In the genomic region with DNA sequence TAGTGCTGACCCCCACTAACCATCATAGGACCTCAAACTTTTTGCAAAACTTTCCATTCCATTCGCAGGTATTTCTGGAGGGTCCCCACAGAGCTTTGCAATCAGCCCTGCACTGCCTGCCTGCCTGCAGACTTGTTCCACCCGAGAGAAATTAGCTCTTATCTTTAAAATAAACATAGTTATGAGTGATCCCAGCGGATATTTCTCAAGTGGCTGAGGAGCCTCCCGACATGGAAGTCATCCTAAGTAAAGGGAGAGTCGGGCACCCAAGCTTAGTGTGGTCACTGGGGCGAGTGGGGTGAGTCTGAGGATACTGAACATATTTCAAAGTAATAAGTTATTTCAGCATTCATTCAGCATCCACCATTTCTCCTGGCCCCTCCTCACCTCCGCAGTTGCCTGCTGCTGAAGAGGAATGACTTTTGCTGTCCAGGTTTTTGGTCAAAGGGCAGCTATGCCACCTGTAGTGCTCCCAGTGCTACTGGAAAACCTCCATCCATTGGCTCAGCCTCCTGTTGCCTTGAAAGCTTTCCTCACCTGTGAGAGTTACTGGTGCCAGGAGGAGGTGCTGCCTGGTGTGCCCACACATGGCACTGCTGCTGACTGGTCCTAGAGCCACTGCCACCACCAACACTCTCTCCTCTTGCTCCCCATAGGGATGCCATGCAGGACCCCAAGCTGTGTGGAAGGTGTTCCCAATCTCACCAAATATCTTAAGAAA, we compare ENCODE assay signal across 33 cellular contexts.
"Had no signal": no experiment of that assay in that cellular context is flagged by ENCODE, and none has a peak within 500 bp of the region (broad histone marks: within the 10 kb centered on the region; RNA-seq: fewer than 3 reads in every experiment).

No MANE protein-coding gene starts in this region.

- H3K36me3 ChIP-seq: adrenal gland, ascending aorta, colonic mucosa, WERI-Rb-1 had no signal

- ATAC-seq: activated CD4-positive, CD25-positive, alpha-beta regulatory T cell treated with anti-CD3 and anti-CD28 coated beads, Interleukin-2, amount 50 U/mL, for 24 hours; activated CD8-positive, alpha-beta memory T cell treated with anti-CD3 and anti-CD28 coated beads, Interleukin-2, amount 10 ng/mL, durations not matched to agents 7 days and 5 days; activated CD8-positive, alpha-beta T cell treated with anti-CD3 and anti-CD28 coated beads, Interleukin-2, amount 10 ng/mL, durations not matched to agents 7 days and 5 days; activated naive CD8-positive, alpha-beta T cell treated with anti-CD3 and anti-CD28 coated beads, Interleukin-2, amount 50 U/mL, for 24 hours; esophagus mucosa; T-helper 17 cell had no signal

- H3K9me3 Mint-ChIP-seq: activated B cell treated with CpG ODN at 0.5 μM for 24 hours; activated CD4-positive, alpha-beta memory T cell treated with anti-CD3 and anti-CD28 coated beads for 36 hours; activated CD4-positive, alpha-beta T cell treated with anti-CD3 and anti-CD28 coated beads, Interleukin-2, amount 10 ng/mL, durations not matched to agents 24 days and 14 days; activated naive CD4-positive, alpha-beta T cell treated with anti-CD3 and anti-CD28 coated beads for 36 hours; activated naive CD4-positive, alpha-beta T cell treated with anti-CD3 and anti-CD28 coated beads, Interleukin-2, amount 50 U/mL, for 24 hours; activated naive CD8-positive, alpha-beta T cell treated with anti-CD3 and anti-CD28 coated beads for 36 hours; activated naive CD8-positive, alpha-beta T cell treated with anti-CD3 and anti-CD28 coated beads, Interleukin-2, amount 50 U/mL, for 24 hours; activated T-helper 1 cell treated with anti-CD3 and anti-CD28 coated beads, Interleukin-12 subunit alpha, Interleukin-12 subunit beta, Interleukin-2, Interleukin-4 antibody, amounts not matched to agents 30 ng/mL and 10 ng/mL and 1 ng/mL, durations not matched to agents 14 hours and 24 hours and 36 hours; activated T-helper 2 cell treated with anti-CD3 and anti-CD28 coated beads, Interferon-gamma antibody, Interleukin-2, Interleukin-4, amounts not matched to agents 10 μg/mL and 5 μg/mL and 100 μg/mL, durations not matched to agents 14 hours and 24 hours and 36 hours; T-helper 2 cell treated with Interferon-gamma antibody and Interleukin-4, amounts not matched to agents 5 μg/mL and 100 μg/mL, for 36 hours had no signal

- H3K27ac Mint-ChIP-seq: activated B cell treated with CpG ODN at 0.5 μM for 24 hours; activated CD4-positive, alpha-beta memory T cell treated with anti-CD3 and anti-CD28 coated beads for 36 hours; activated CD4-positive, alpha-beta T cell treated with anti-CD3 and anti-CD28 coated beads, Interleukin-2, amount 10 ng/mL, durations not matched to agents 24 days and 14 days; activated CD8-positive, alpha-beta memory T cell treated with anti-CD3 and anti-CD28 coated beads, Interleukin-2, amount 10 ng/mL, durations not matched to agents 7 days and 5 days; activated CD8-positive, alpha-beta T cell treated with anti-CD3 and anti-CD28 coated beads, Interleukin-2, amount 10 ng/mL, durations not matched to agents 7 days and 5 days; activated naive CD4-positive, alpha-beta T cell treated with anti-CD3 and anti-CD28 coated beads for 36 hours; activated naive CD4-positive, alpha-beta T cell treated with anti-CD3 and anti-CD28 coated beads, Interleukin-2, amount 50 U/mL, for 24 hours; activated naive CD8-positive, alpha-beta T cell treated with anti-CD3 and anti-CD28 coated beads for 36 hours; activated naive CD8-positive, alpha-beta T cell treated with anti-CD3 and anti-CD28 coated beads, Interleukin-2, amount 50 U/mL, for 24 hours; activated T-helper 1 cell treated with anti-CD3 and anti-CD28 coated beads, Interleukin-12 subunit alpha, Interleukin-12 subunit beta, Interleukin-2, Interleukin-4 antibody, amounts not matched to agents 30 ng/mL and 10 ng/mL and 1 ng/mL, durations not matched to agents 14 hours and 24 hours and 36 hours; activated T-helper 2 cell treated with anti-CD3 and anti-CD28 coated beads, Interferon-gamma antibody, Interleukin-2, Interleukin-4, amounts not matched to agents 10 μg/mL and 5 μg/mL and 100 μg/mL, durations not matched to agents 14 hours and 24 hours and 36 hours; dendritic cell treated with granulocyte-macrophage colony-stimulating factor and Interleukin-4, amounts not matched to agents 40 ng/mL and 50 ng/mL, for 4 days; endodermal cell; T-helper 17 cell; T-helper 2 cell treated with Interferon-gamma antibody and Interleukin-4, amounts not matched to agents 5 μg/mL and 100 μg/mL, for 36 hours had no signal

- H3K36me3 Mint-ChIP-seq: activated CD4-positive, alpha-beta memory T cell treated with anti-CD3 and anti-CD28 coated beads for 36 hours; activated CD8-positive, alpha-beta memory T cell treated with anti-CD3 and anti-CD28 coated beads, Interleukin-2, amount 10 ng/mL, durations not matched to agents 7 days and 5 days; activated naive CD4-positive, alpha-beta T cell treated with anti-CD3 and anti-CD28 coated beads, Interleukin-2, amount 50 U/mL, for 24 hours; activated naive CD8-positive, alpha-beta T cell treated with anti-CD3 and anti-CD28 coated beads for 36 hours had no signal

- DNase-seq: activated B cell treated with CpG ODN at 0.5 μM for 24 hours; activated CD4-positive, alpha-beta memory T cell treated with anti-CD3 and anti-CD28 coated beads for 36 hours; activated CD4-positive, alpha-beta T cell treated with anti-CD3 and anti-CD28 coated beads, Interleukin-2, amount 10 ng/mL, durations not matched to agents 24 days and 14 days; activated CD8-positive, alpha-beta memory T cell treated with anti-CD3 and anti-CD28 coated beads, Interleukin-2, amount 10 ng/mL, durations not matched to agents 7 days and 5 days; activated CD8-positive, alpha-beta memory T cell treated with anti-CD3 and anti-CD28 coated beads, Interleukin-2, amount 50 U/mL, for 4 hours; activated CD8-positive, alpha-beta T cell treated with anti-CD3 and anti-CD28 coated beads, Interleukin-2, amount 10 ng/mL, durations not matched to agents 7 days and 5 days; activated effector memory CD4-positive, alpha-beta T cell treated with anti-CD3 and anti-CD28 coated beads, Interleukin-2, amount 50 U/mL, for 16 hours; activated naive CD4-positive, alpha-beta T cell treated with anti-CD3 and anti-CD28 coated beads for 36 hours; activated naive CD8-positive, alpha-beta T cell treated with anti-CD3 and anti-CD28 coated beads for 36 hours; activated naive CD8-positive, alpha-beta T cell treated with anti-CD3 and anti-CD28 coated beads, Interleukin-2, amount 50 U/mL, for 24 hours; activated T-cell treated with anti-CD3 and anti-CD28 coated beads, Interleukin-2, amount 50 U/mL, for 1 hour; activated T-cell treated with anti-CD3 and anti-CD28 coated beads, Interleukin-2, amount 50 U/mL, for 48 hours; adrenal gland; caudate nucleus; colonic mucosa; dorsolateral prefrontal cortex; effector memory CD4-positive, alpha-beta T cell; endodermal cell; foreskin fibroblast; head of caudate nucleus; hippocampal formation; T-helper 1 cell; T-helper 17 cell; T1000; WERI-Rb-1 had no signal

- H3K9me3 ChIP-seq: adrenal gland, ascending aorta, colonic mucosa had no signal

- H3K27ac ChIP-seq: adrenal gland, ascending aorta, colonic mucosa, dorsolateral prefrontal cortex, WERI-Rb-1 had no signal

- H3K27me3 Mint-ChIP-seq: activated naive CD4-positive, alpha-beta T cell treated with anti-CD3 and anti-CD28 coated beads, Interleukin-2, amount 50 U/mL, for 24 hours; activated naive CD8-positive, alpha-beta T cell treated with anti-CD3 and anti-CD28 coated beads for 36 hours had no signal

- H3K4me3 ChIP-seq: adrenal gland, ascending aorta, colonic mucosa, dorsolateral prefrontal cortex had no signal

- H3K4me3 Mint-ChIP-seq: activated B cell treated with CpG ODN at 0.5 μM for 24 hours; activated CD4-positive, alpha-beta memory T cell treated with anti-CD3 and anti-CD28 coated beads for 36 hours; activated CD4-positive, alpha-beta T cell treated with anti-CD3 and anti-CD28 coated beads, Interleukin-2, amount 10 ng/mL, durations not matched to agents 24 days and 14 days; activated CD8-positive, alpha-beta memory T cell treated with anti-CD3 and anti-CD28 coated beads, Interleukin-2, amount 10 ng/mL, durations not matched to agents 7 days and 5 days; activated CD8-positive, alpha-beta T cell treated with anti-CD3 and anti-CD28 coated beads, Interleukin-2, amount 10 ng/mL, durations not matched to agents 7 days and 5 days; activated naive CD4-positive, alpha-beta T cell treated with anti-CD3 and anti-CD28 coated beads for 36 hours; activated naive CD4-positive, alpha-beta T cell treated with anti-CD3 and anti-CD28 coated beads, Interleukin-2, amount 50 U/mL, for 24 hours; activated naive CD8-positive, alpha-beta T cell treated with anti-CD3 and anti-CD28 coated beads for 36 hours; activated naive CD8-positive, alpha-beta T cell treated with anti-CD3 and anti-CD28 coated beads, Interleukin-2, amount 50 U/mL, for 24 hours; activated T-helper 1 cell treated with anti-CD3 and anti-CD28 coated beads, Interleukin-12 subunit alpha, Interleukin-12 subunit beta, Interleukin-2, Interleukin-4 antibody, amounts not matched to agents 30 ng/mL and 10 ng/mL and 1 ng/mL, durations not matched to agents 14 hours and 24 hours and 36 hours; dendritic cell treated with granulocyte-macrophage colony-stimulating factor and Interleukin-4, amounts not matched to agents 40 ng/mL and 50 ng/mL, for 4 days; endodermal cell; T-helper 17 cell; T-helper 2 cell treated with Interferon-gamma antibody and Interleukin-4, amounts not matched to agents 5 μg/mL and 100 μg/mL, for 36 hours had no signal

- H3K4me1 ChIP-seq: adrenal gland, ascending aorta, colonic mucosa had no signal

- H3K27me3 ChIP-seq: adrenal gland, ascending aorta, colonic mucosa, dorsolateral prefrontal cortex had no signal

- H3K4me1 Mint-ChIP-seq: activated B cell treated with CpG ODN at 0.5 μM for 24 hours; activated CD4-positive, alpha-beta T cell treated with anti-CD3 and anti-CD28 coated beads, Interleukin-2, amount 10 ng/mL, durations not matched to agents 24 days and 14 days; activated CD8-positive, alpha-beta memory T cell treated with anti-CD3 and anti-CD28 coated beads, Interleukin-2, amount 10 ng/mL, durations not matched to agents 7 days and 5 days; activated naive CD4-positive, alpha-beta T cell treated with anti-CD3 and anti-CD28 coated beads, Interleukin-2, amount 50 U/mL, for 24 hours; activated naive CD8-positive, alpha-beta T cell treated with anti-CD3 and anti-CD28 coated beads for 36 hours had no signal
